In genomic region chr6:77341058-77341986, GRCh38 we compare ENCODE assay signal across 22 cellular contexts.
A peak's percentile ranks its signal among the peaks of the same experiment; 100 is the strongest.
DNase-seq lines count a peak whose midpoint lies in the region; ATAC-seq, FAIRE-seq and TF ChIP-seq lines count a peak whose summit lies in the region.
"Had no signal": no experiment of that assay in that cellular context is flagged by ENCODE, and none has a peak within 500 bp of the region (broad histone marks: within the 10 kb centered on the region; RNA-seq: fewer than 3 reads in every experiment).

No MANE protein-coding gene starts in this region.

- ATAC-seq in IMR-90 (ENCODE audit: low read depth): peak; percentile 24
- ATAC-seq: CD8-positive, alpha-beta T cell had no signal

- DNase-seq in IMR-90 (no peak), astrocyte (ENCODE audit: low read depth) (no peak), cardiac septum (ENCODE audit: low spot score) (peak; percentile 78), trophoblast cell (no peak), caudate nucleus (lab: John Stamatoyannopoulos, UW) (no peak), cerebellar nuclear complex (lab: John Stamatoyannopoulos, UW) (no peak), HAP-1 (ENCODE audit: low spot score in 2 of 2) (no peak), GM12892 (ENCODE audit: insufficient read length) (no peak)
- DNase-seq: activated CD8-positive, alpha-beta memory T cell treated with anti-CD3 and anti-CD28 coated beads, Interleukin-2, amount 50 U/mL, for 4 hours; activated gamma-delta T cell treated with Interleukin-2 at 50 U/mL for 16 hours; CD8-positive, alpha-beta T cell; cortex of kidney; MM.1S; NCI-H1694; NCI-H345; retina; SHP77; T-helper 2 cell had no signal

- H4K20me1 ChIP-seq in IMR-90 (ENCODE audit: insufficient read depth, low read length) (no peaks in the 10 kb centered on the region), astrocyte (ENCODE audit: insufficient read depth, low read length) (no peaks in the 10 kb centered on the region)

- H3K9me1 ChIP-seq in IMR-90 (ENCODE audit: insufficient read depth, low read length): peaks cover 4% of the 10 kb centered on the region; the same call in 1 of the 2 replicates

- H4K12ac ChIP-seq in trophoblast cell (ENCODE audit: low read depth, low read length): no peak overlapping the region

- H3K4me3 ChIP-seq in IMR-90 (ENCODE audit: insufficient read depth, low read depth, low read length) (no peak overlapping the region), astrocyte (ENCODE audit: insufficient read depth, low read depth, low read length) (no peak overlapping the region), trophoblast cell (ENCODE audit: low read depth, low read length) (no peak overlapping the region), HAP-1 (no peak overlapping the region)
- H3K4me3 ChIP-seq: vagina had no signal

- H3K4me2 ChIP-seq in IMR-90 (ENCODE audit: low read depth, low read length) (no peak overlapping the region), astrocyte (ENCODE audit: low read length) (no peak overlapping the region), trophoblast cell (ENCODE audit: low read length) (no peak overlapping the region)

- H3K14ac ChIP-seq in IMR-90 (replicated peaks; ENCODE audit: low read depth, low read length) (no peak overlapping the region; the same call in 1 of the 2 replicates), trophoblast cell (ENCODE audit: low read length) (no peak overlapping the region)

- no peak overlapping the region for H2BK12ac ChIP-seq in trophoblast cell (ENCODE audit: low read length)

- dilution Hi-C loops in IMR-90 (cut with HindIII; ENCODE audit: low sequenced_read_pairs, unreplicated experiment): no loop called here

- no peak overlapping the region for H4K91ac ChIP-seq in IMR-90 (ENCODE audit: insufficient read depth, low read depth, low read length)
- no peak overlapping the region for H4K91ac ChIP-seq in trophoblast cell (ENCODE audit: low read depth, low read length)

- no TSS peak for BruUV-seq in IMR-90 (replicated peaks; lab: Mats Ljungman, UMichigan)

- no peak overlapping the region for H3K23ac ChIP-seq in IMR-90 (ENCODE audit: low read depth, low read length)
- H3K23ac ChIP-seq in trophoblast cell (ENCODE audit: low read length): no peak overlapping the region

- no peak overlapping the region for H3K9ac ChIP-seq in IMR-90 (ENCODE audit: low read depth, low read length)
- no peak overlapping the region for H3K9ac ChIP-seq in astrocyte (ENCODE audit: low read length)
- H3K9ac ChIP-seq in trophoblast cell (ENCODE audit: low read length): no peak overlapping the region

- no peak for TF ChIP-seq CTCF in IMR-90 (conservative IDR thresholded peaks at IDR 0.05; ENCODE audit: low read depth, low read length)
- TF ChIP-seq CTCF in astrocyte (IDR thresholded peaks at IDR 0.05; ENCODE audit: insufficient read depth, low read depth, low read length): no peak

- H3K79me2 ChIP-seq in astrocyte (ENCODE audit: insufficient read depth, low read length) (no peaks in the 10 kb centered on the region), trophoblast cell (ENCODE audit: control insufficient read depth, insufficient read depth, low read length, poor library complexity) (no peaks in the 10 kb centered on the region)

- H3K27me3 ChIP-seq in IMR-90 (ENCODE audit: control insufficient read depth, insufficient read depth, low read length): no peaks in the 10 kb centered on the region
- H3K27me3 ChIP-seq in astrocyte (ENCODE audit: insufficient read depth, low read length): no peaks in the 10 kb centered on the region
- H3K27me3 ChIP-seq in trophoblast cell (ENCODE audit: insufficient read depth, low read length): no peaks in the 10 kb centered on the region
- H3K27me3 ChIP-seq in HAP-1 (ENCODE audit: low read depth): no peaks in the 10 kb centered on the region
- H3K27me3 ChIP-seq: neutrophil, vagina had no signal

- H2AK5ac ChIP-seq in IMR-90 (ENCODE audit: low read depth, low read length) (no peak overlapping the region), trophoblast cell (ENCODE audit: low read length) (no peak overlapping the region)

- no peak overlapping the region for H2BK15ac ChIP-seq in IMR-90 (ENCODE audit: low read depth, low read length)

- H2BK120ac ChIP-seq in IMR-90 (ENCODE audit: low read depth, low read length) (no peak overlapping the region), trophoblast cell (ENCODE audit: insufficient read depth, low read length, poor library complexity) (no peak overlapping the region)

- 100% methylated on average over 1 of the region's 4 CpGs; no CpG with 5 or more reads in 1 of the 2 experiments for WGBS in IMR-90 (ENCODE audit: extremely low coverage in 2 of 2, insufficient read length in 1 of 2), 2 experiments
- no CpG with 5 or more reads among the region's 4 CpGs for WGBS in trophoblast cell (ENCODE audit: extremely low coverage, insufficient coverage, insufficient read length)

- peak overlapping the region; percentile 22 for H3K27ac Mint-ChIP-seq in astrocyte (ENCODE audit: unreplicated experiment)
- H3K27ac Mint-ChIP-seq: CD8-positive, alpha-beta T cell had no signal

- H3K18ac ChIP-seq in IMR-90 (ENCODE audit: low read depth, low read length): no peak overlapping the region
- peak overlapping the region; percentile 8 for H3K18ac ChIP-seq in trophoblast cell (ENCODE audit: low read length)

- H3K27me3 Mint-ChIP-seq in astrocyte (ENCODE audit: low read depth, unreplicated experiment): no peaks in the 10 kb centered on the region

- no peak overlapping the region for H3K4me3 Mint-ChIP-seq in astrocyte (ENCODE audit: unreplicated experiment)
- H3K4me3 Mint-ChIP-seq: CD8-positive, alpha-beta T cell had no signal

- no peak overlapping the region for H2AK9ac ChIP-seq in IMR-90 (replicated peaks; ENCODE audit: low read depth, low read length, poor library complexity)

- TF ChIP-seq RAD21 in IMR-90 (IDR thresholded peaks at IDR 0.05; ENCODE audit: low read length): no peak

- no peak overlapping the region for H3K27ac ChIP-seq in IMR-90 (ENCODE audit: insufficient read depth, low read length)
- no peak overlapping the region for H3K27ac ChIP-seq in astrocyte (ENCODE audit: low read depth, low read length)
- no peak overlapping the region for H3K27ac ChIP-seq in trophoblast cell (ENCODE audit: low read depth, low read length)
- no peak overlapping the region for H3K27ac ChIP-seq in caudate nucleus (ENCODE audit: low read depth, low read length)
- H3K27ac ChIP-seq: epithelial cell of prostate, neutrophil, vagina had no signal

- no peaks in the 10 kb centered on the region for H3K36me3 ChIP-seq in IMR-90 (ENCODE audit: control insufficient read depth, insufficient read depth, low read length)
- no peaks in the 10 kb centered on the region for H3K36me3 ChIP-seq in astrocyte (ENCODE audit: insufficient read depth, low read length)
- no peaks in the 10 kb centered on the region for H3K36me3 ChIP-seq in trophoblast cell (ENCODE audit: control insufficient read depth in 1 of 2, insufficient read depth in 2 of 2, low read length in 2 of 2)
- no peaks in the 10 kb centered on the region for H3K36me3 ChIP-seq in HAP-1 (replicated peaks)
- H3K36me3 ChIP-seq: neutrophil, vagina had no signal

- no peak overlapping the region for H4K5ac ChIP-seq in IMR-90 (ENCODE audit: low read depth, low read length)

- in situ Hi-C loops in IMR-90 (cut with MboI; ENCODE audit: low sequenced_read_pairs) (no loop called here), HAP-1 (cut with MboI; ENCODE audit: low sequenced_read_pairs) (no loop called here)

- H3K9me3 ChIP-seq in IMR-90 (ENCODE audit: control insufficient read depth, insufficient read depth, low read length) (no peaks in the 10 kb centered on the region), astrocyte (ENCODE audit: insufficient read depth, low read depth, low read length) (no peaks in the 10 kb centered on the region), trophoblast cell (ENCODE audit: insufficient read depth, low read depth, low read length) (no peaks in the 10 kb centered on the region), HAP-1 (no peaks in the 10 kb centered on the region)
- H3K9me3 ChIP-seq: neutrophil, vagina had no signal

- H4K8ac ChIP-seq in IMR-90 (ENCODE audit: low read depth in 2 of 2, low read length in 2 of 2): no peak overlapping the region
- H4K8ac ChIP-seq in trophoblast cell (ENCODE audit: low read depth, low read length): no peak overlapping the region

- no peak for FAIRE-seq in astrocyte (lab: Jason Lieb, UNC)
- FAIRE-seq in GM12892 (lab: Jason Lieb, UNC): no peak
- FAIRE-seq: islet of Langerhans had no signal

- H3K36me3 Mint-ChIP-seq in astrocyte (ENCODE audit: low read depth, unreplicated experiment): peaks cover 3% of the 10 kb centered on the region
- H3K36me3 Mint-ChIP-seq: CD8-positive, alpha-beta T cell had no signal

- H3K9me3 Mint-ChIP-seq in astrocyte (ENCODE audit: unreplicated experiment): no peaks in the 10 kb centered on the region

- CTCF ChIA-PET in IMR-90 (lab: Yijun Ruan, JAX): no interaction called here

- intact Hi-C loops in IMR-90 (cut with micrococcal nuclease): no loop called here
- intact Hi-C loops in cardiac septum (cut with DNase I): no loop called here

- H2AFZ ChIP-seq in IMR-90 (replicated peaks; ENCODE audit: low read length, poor library complexity) (no peak overlapping the region), astrocyte (ENCODE audit: low read depth, low read length) (no peak overlapping the region), trophoblast cell (ENCODE audit: insufficient read depth, low read length, poor library complexity) (no peak overlapping the region)

- no peak overlapping the region for H2BK20ac ChIP-seq in IMR-90 (ENCODE audit: low read depth, low read length)

- H3K79me1 ChIP-seq in IMR-90 (ENCODE audit: low read depth in 1 of 2, low read length in 2 of 2) (peaks cover 4 to 13% of the 10 kb centered on the region in 2 experiments; a peak in 2 of 4 replicates), trophoblast cell (ENCODE audit: low read length) (no peaks in the 10 kb centered on the region)

- POLR2A ChIA-PET in IMR-90 (lab: Charles Lee; ENCODE audit: unreplicated experiment): no interaction called here

- H3K4me1 Mint-ChIP-seq in astrocyte (ENCODE audit: low read depth, unreplicated experiment): no peaks in the 10 kb centered on the region

- H2BK5ac ChIP-seq in IMR-90 (ENCODE audit: low read depth, low read length, poor library complexity, severe bottlenecking) (no peak overlapping the region), trophoblast cell (ENCODE audit: low read depth, low read length, poor library complexity) (no peak overlapping the region)

- H3K4ac ChIP-seq in IMR-90 (ENCODE audit: low read depth, low read length) (no peak overlapping the region), trophoblast cell (ENCODE audit: low read depth, low read length) (no peak overlapping the region)

- H3K56ac ChIP-seq in IMR-90 (ENCODE audit: extremely low read depth, insufficient read depth, low read length): no peak overlapping the region

- H3K4me1 ChIP-seq in IMR-90 (ENCODE audit: control insufficient read depth, insufficient read depth, low read length): no peaks in the 10 kb centered on the region
- H3K4me1 ChIP-seq in astrocyte (ENCODE audit: insufficient read depth, low read length): no peaks in the 10 kb centered on the region
- no peaks in the 10 kb centered on the region for H3K4me1 ChIP-seq in trophoblast cell (ENCODE audit: control insufficient read depth in 1 of 2, insufficient read depth in 2 of 2, low read length in 2 of 2)
- no peaks in the 10 kb centered on the region for H3K4me1 ChIP-seq in HAP-1
- H3K4me1 ChIP-seq: vagina had no signal

- TF ChIP-seq POLR2A in IMR-90 (IDR thresholded peaks at IDR 0.05; ENCODE audit: low read depth, low read length) (no peak), GM12892 (IDR thresholded peaks at IDR 0.05; ENCODE audit: low read depth, low read length) (no peak)
